In the genomic region with DNA sequence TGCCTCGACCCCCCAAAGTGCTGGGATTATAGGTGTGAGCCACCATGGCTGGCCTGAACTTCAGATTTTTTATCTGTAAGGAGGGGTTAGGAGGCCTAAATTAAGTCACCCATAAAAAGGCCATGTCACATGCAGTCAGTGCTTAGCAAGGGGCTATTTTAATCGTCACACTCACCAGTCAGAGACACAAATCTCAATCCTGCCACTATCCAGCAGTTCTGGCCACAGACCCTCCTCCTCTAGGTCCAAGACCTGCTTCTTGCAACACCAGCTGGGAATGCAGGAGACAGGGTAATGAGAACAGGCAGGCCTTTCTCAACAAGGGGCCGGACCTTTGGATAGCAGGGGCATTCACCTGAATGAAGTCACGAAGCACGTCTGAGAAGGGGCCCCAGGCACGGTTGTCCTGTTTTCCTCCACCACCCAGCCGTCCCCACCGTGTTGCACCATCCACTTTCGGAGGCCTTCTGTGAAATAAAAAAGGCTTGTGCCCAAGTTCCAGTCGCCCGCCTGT, we compare ENCODE assay signal across 10 cellular contexts. TPM values are rescaled to one million over a fixed set of nuclear protein-coding genes. Genes with fewer than 3 reads are reported as not detected.
DNase-seq lines count a peak whose midpoint lies in the region; ATAC-seq and TF ChIP-seq lines count a peak whose summit lies in the region.
"Had no signal": no experiment of that assay in that cellular context is flagged by ENCODE, and none has a peak within 500 bp of the region (broad histone marks: within the 10 kb centered on the region; RNA-seq: fewer than 3 reads in every experiment).

No MANE protein-coding gene starts in this region.

- peaks cover 11% of the 10 kb centered on the region for H3K4me1 Mint-ChIP-seq in CD8-positive, alpha-beta T cell (ENCODE audit: low read depth)
- no peaks in the 10 kb centered on the region for H3K4me1 Mint-ChIP-seq in endodermal cell

- CTCF ChIA-PET in CD8-positive, alpha-beta T cell (lab: Charles Lee), result no interaction called here

- DNase-seq in CD8-positive, alpha-beta T cell, result no peak
- DNase-seq in NCI-H226 (peak; percentile 61), endodermal cell (no peak), omental fat pad (ENCODE audit: low spot score) (no peak), NCI-H2081 treated with DMSO at 0.1 percent for 48 hours (lab: John Stamatoyannopoulos, UW) (no peak)

- POLR2A ChIA-PET in CD8-positive, alpha-beta T cell (lab: Charles Lee), result no interaction called here

- peaks cover 13% of the 10 kb centered on the region for H3K4me1 ChIP-seq in CD8-positive, alpha-beta T cell (ENCODE audit: insufficient read depth, low read length)
- H3K4me1 ChIP-seq in endodermal cell (ENCODE audit: control insufficient read depth, insufficient read depth, low read length), result no peaks in the 10 kb centered on the region

- peaks cover 15% of the 10 kb centered on the region for H3K27me3 Mint-ChIP-seq in CD8-positive, alpha-beta T cell (ENCODE audit: low read depth)
- H3K27me3 Mint-ChIP-seq in endodermal cell (ENCODE audit: insufficient read depth), result peaks cover 6% of the 10 kb centered on the region

- H3K27me3 ChIP-seq in CD8-positive, alpha-beta T cell (ENCODE audit: insufficient read depth, low read length), result no peaks in the 10 kb centered on the region
- H3K27me3 ChIP-seq in endodermal cell (ENCODE audit: control insufficient read depth, insufficient read depth, low read length, poor library complexity, severe bottlenecking), result no peaks in the 10 kb centered on the region

- peak overlapping the region; percentile 75 for H3K4me3 Mint-ChIP-seq in CD8-positive, alpha-beta T cell
- peak overlapping the region; percentile 66 for H3K4me3 Mint-ChIP-seq in endodermal cell

- no peak overlapping the region for H3K9ac ChIP-seq in endodermal cell (ENCODE audit: extremely low read depth, low read length, poor library complexity, severe bottlenecking)

- no peaks in the 10 kb centered on the region for H3K36me3 Mint-ChIP-seq in CD8-positive, alpha-beta T cell
- peaks cover 30% of the 10 kb centered on the region for H3K36me3 Mint-ChIP-seq in endodermal cell (ENCODE audit: low read depth)

- H3K4me3 ChIP-seq in CD8-positive, alpha-beta T cell (ENCODE audit: low read depth, low read length), result peak overlapping the region; percentile 62
- H3K4me3 ChIP-seq in endodermal cell (ENCODE audit: low read length), result peak overlapping the region; percentile 76

- WGBS in endodermal cell (ENCODE audit: insufficient coverage in 1 of 2, insufficient read length in 1 of 2), 2 experiments, result 22 to 61% methylated on average over 3 to 11 of the region's 11 CpGs

- H3K36me3 ChIP-seq in CD8-positive, alpha-beta T cell (ENCODE audit: insufficient read depth, low read length), result no peaks in the 10 kb centered on the region
- H3K36me3 ChIP-seq in endodermal cell (ENCODE audit: control insufficient read depth, insufficient read depth, low read length), result peaks cover 10% of the 10 kb centered on the region
- H3K36me3 ChIP-seq: neutrophil had no signal

- H3K9me3 Mint-ChIP-seq in CD8-positive, alpha-beta T cell, result no peaks in the 10 kb centered on the region
- peaks cover 19% of the 10 kb centered on the region for H3K9me3 Mint-ChIP-seq in endodermal cell

- no peak overlapping the region for H3K27ac ChIP-seq in CD8-positive, alpha-beta T cell (ENCODE audit: low read depth, low read length)
- H3K27ac ChIP-seq in endodermal cell (ENCODE audit: low read depth, low read length), result no peak overlapping the region
- H3K27ac ChIP-seq: neutrophil had no signal

- H3K27ac Mint-ChIP-seq in CD8-positive, alpha-beta T cell, result no peak overlapping the region
- H3K27ac Mint-ChIP-seq in endodermal cell, result peak overlapping the region; percentile 91

- no peak for TF ChIP-seq CTCF in CD8-positive, alpha-beta T cell (IDR thresholded peaks at IDR 0.05)
- no peak for TF ChIP-seq CTCF in endodermal cell (conservative IDR thresholded peaks at IDR 0.05)
- TF ChIP-seq CTCF in omental fat pad (IDR thresholded peaks at IDR 0.05), result no peak

- no peak for ATAC-seq in CD8-positive, alpha-beta T cell
- ATAC-seq in omental fat pad (ENCODE audit: low FRiP score), result peak; percentile 45
- no peak for ATAC-seq in GM18511 (IDR thresholded peaks at IDR 0.05; ENCODE audit: unreplicated experiment)
- ATAC-seq in HG02938 (IDR thresholded peaks at IDR 0.05; ENCODE audit: unreplicated experiment), result no peak
- no peak for ATAC-seq in GM18517 (IDR thresholded peaks at IDR 0.05; ENCODE audit: unreplicated experiment)

- H3K9me3 ChIP-seq in CD8-positive, alpha-beta T cell (ENCODE audit: low read length), result no peaks in the 10 kb centered on the region
- H3K9me3 ChIP-seq in endodermal cell (ENCODE audit: control insufficient read depth, low read length), result peaks cover 18% of the 10 kb centered on the region
- H3K9me3 ChIP-seq: neutrophil had no signal

- intact Hi-C loops in CD8-positive, alpha-beta T cell (cut with DNase I, micrococcal nuclease), result no loop called here

RNA-seq across cellular contexts. Expression of a gene that starts 1.4 kb away (rescaled TPM):
- not detected for total RNA-seq in CD8-positive, alpha-beta T cell
- total RNA-seq in endodermal cell (10 to 100 TPM; 12.5 to 21.6 TPM), omental fat pad (10 to 100 TPM in 1 of 4 donors, 1 to 10 TPM in 3; 3.2 to 14.6 (median 7.6) TPM)
- 4.2 TPM for polyA plus RNA-seq in endodermal cell (2013, experiment 1 of 2)
- 2.2 TPM for polyA plus RNA-seq in endodermal cell (2013, experiment 2 of 2)

RNA-seq across cellular contexts. Expression of a gene that starts 53.3 kb away (rescaled TPM):
- total RNA-seq in CD8-positive, alpha-beta T cell, result not detected
- total RNA-seq in endodermal cell, result under 1 TPM in 1 of 2 donors, not detected in 1; 0.29 TPM
- polyA plus RNA-seq in endodermal cell (2013, experiment 1 of 2), result not detected
- polyA plus RNA-seq in endodermal cell (2013, experiment 2 of 2), result not detected
- not detected for total RNA-seq in omental fat pad
- total RNA-seq: T-helper 2 cell treated with Interferon-gamma antibody and Interleukin-4, amounts not matched to agents 100 ng/mL and 5 ng/mL, for 36 hours had no signal

RNA-seq across cellular contexts. Expression of a gene that starts 55.4 kb away (rescaled TPM):
- not detected for total RNA-seq in CD8-positive, alpha-beta T cell
- total RNA-seq in endodermal cell, result 10 to 100 TPM; 21.2 to 40.3 TPM
- 20.8 TPM for polyA plus RNA-seq in endodermal cell (2013, experiment 1 of 2)
- 17.9 TPM for polyA plus RNA-seq in endodermal cell (2013, experiment 2 of 2)
- 10 to 100 TPM; 31.2 to 43.6 (median 38.2) TPM for total RNA-seq in omental fat pad
- total RNA-seq: T-helper 2 cell treated with Interferon-gamma antibody and Interleukin-4, amounts not matched to agents 100 ng/mL and 5 ng/mL, for 36 hours had no signal

Comparison
In these comparisons a context has a peak if more than half of its experiments do, and no peak if none do; other contexts are left out.
1. RNA of a gene that starts 55.4 kb away (total RNA-seq): 31.2 to 43.6 TPM in omental fat pad and 21.2 to 40.3 TPM in endodermal cell; not detected in CD8-positive, alpha-beta T cell; every median in the first group is over 10 times any median in the second.